ENCODE assay signal across 8 cellular contexts in genomic region chr6:32843979-32844838, GRCh38. TPM values are rescaled to one million over a fixed set of nuclear protein-coding genes. Genes with fewer than 3 reads are reported as not detected.
DNase-seq lines count a peak whose midpoint lies in the region; ATAC-seq and TF ChIP-seq lines count a peak whose summit lies in the region.

PSMB8 (minus strand) TSS chr6:32844047; CDS start chr6:32843996, 51 bp downstream.

- ATAC-seq in GM21576 (IDR thresholded peaks at IDR 0.05; ENCODE audit: unreplicated experiment): peak; percentile 64

- TF ChIP-seq EP300 in Ishikawa (IDR thresholded peaks at IDR 0.05; ENCODE audit: borderline replicate concordance): no peak

- no peak for TF ChIP-seq CTCF in epithelial cell of proximal tubule (conservative IDR thresholded peaks at IDR 0.05; ENCODE audit: low read depth, low read length)

- peak within 1 kb of the TSS; percentile 71 for H3K4me3 ChIP-seq in epithelial cell of proximal tubule (ENCODE audit: low read depth, low read length)

- no peak for TF ChIP-seq RAD21 in Ishikawa (IDR thresholded peaks at IDR 0.05; ENCODE audit: low read depth)

- DNase-seq in DMS153 treated with DMSO at 0.1 percent for 48 hours (lab: John Stamatoyannopoulos, UW; ENCODE audit: unreplicated experiment) (peak; percentile 96), OCI-M2 (lab: John Stamatoyannopoulos, UW; ENCODE audit: unreplicated experiment) (peak; percentile 59), activated T-cell treated with anti-CD3 and anti-CD28 coated beads for 48 hours (ENCODE audit: low read depth) (peak; percentile 92), epithelial cell of proximal tubule (ENCODE audit: low read depth) (peak; percentile 73), mucosa of gallbladder (ENCODE audit: low spot score) (peak; percentile 98)
- DNase-seq in stimulated activated CD8-positive, alpha-beta memory T cell treated with anti-CD3 and anti-CD28 coated beads, Interleukin-4, amount 100 ng/mL, for 24 hours (ENCODE audit: low read depth): peak; percentile 96

TF ChIP-seq in Ishikawa, 13 proteins besides CTCF, POLR2A, EP300 and RAD21:
- TF ChIP-seq NFIC (IDR thresholded peaks at IDR 0.05) (no peak), ZBTB7A (IDR thresholded peaks at IDR 0.05; ENCODE audit: low read depth) (no peak), REST (IDR thresholded peaks at IDR 0.05; ENCODE audit: low read depth) (no peak), CREB1 (IDR thresholded peaks at IDR 0.05; ENCODE audit: low read depth) (peak; percentile 88), YY1 (IDR thresholded peaks at IDR 0.05; ENCODE audit: low read depth) (no peak), MAX (IDR thresholded peaks at IDR 0.05) (peak; percentile 69; the same call in 1 of the 2 replicates), TEAD4 (IDR thresholded peaks at IDR 0.05) (no peak)
- TF ChIP-seq, protein P1, sequence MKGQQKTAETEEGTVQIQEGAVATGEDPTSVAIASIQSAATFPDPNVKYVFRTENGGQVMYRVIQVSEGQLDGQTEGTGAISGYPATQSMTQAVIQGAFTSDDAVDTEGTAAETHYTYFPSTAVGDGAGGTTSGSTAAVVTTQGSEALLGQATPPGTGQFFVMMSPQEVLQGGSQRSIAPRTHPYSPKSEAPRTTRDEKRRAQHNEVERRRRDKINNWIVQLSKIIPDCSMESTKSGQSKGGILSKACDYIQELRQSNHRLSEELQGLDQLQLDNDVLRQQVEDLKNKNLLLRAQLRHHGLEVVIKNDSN (IDR thresholded peaks at IDR 0.05): 0 out of 2 replicates have a peak, but pooled peaks have one; percentile 36

RNA-seq across cellular contexts. Expression of gene PSMB8, which starts in this region (rescaled TPM):
- total RNA-seq in epithelial cell of proximal tubule (75.1 and 84.4 TPM in 2 replicates), mucosa of gallbladder (73.7 TPM)

Comparison
In these comparisons a context has a peak if more than half of its experiments do, and no peak if none do; other contexts are left out.
1. Peak in every context shown above with its lines: DNase-seq, ATAC-seq and H3K4me3 ChIP-seq.